Comparison of ENCODE assay signal across 23 cellular contexts in the genomic region with DNA sequence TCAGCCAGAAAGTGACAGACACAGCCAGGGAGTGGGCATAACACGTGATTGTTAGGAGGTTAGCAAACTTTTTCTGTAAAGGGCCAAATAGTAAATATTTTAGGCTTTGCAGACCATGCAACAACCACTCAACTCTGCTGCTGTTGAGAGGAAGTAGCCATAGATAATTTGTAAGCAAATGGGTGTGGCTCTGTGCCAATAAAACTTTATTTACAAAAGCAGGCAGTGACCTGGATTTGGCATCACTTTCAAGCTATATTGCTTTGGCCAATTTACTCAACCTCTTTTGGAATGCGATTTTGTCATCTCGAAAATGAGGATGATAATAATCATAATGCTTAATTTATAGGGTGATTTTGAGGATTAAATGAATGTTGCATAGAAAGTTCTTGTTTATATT.
DNase-seq lines count a peak whose midpoint lies in the region; ATAC-seq, FAIRE-seq and TF ChIP-seq lines count a peak whose summit lies in the region.
"Had no signal": no experiment of that assay in that cellular context is flagged by ENCODE, and none has a peak within 500 bp of the region (broad histone marks: within the 10 kb centered on the region; RNA-seq: fewer than 3 reads in every experiment).

No MANE protein-coding gene starts in this region.

- FAIRE-seq in GM12878 (lab: Jason Lieb, UNC) = no peak
- FAIRE-seq: GM19239, H54, RCC 7860 had no signal

- peaks cover 16 to 23% of the 10 kb centered on the region in 2 experiments for H3K4me1 Mint-ChIP-seq in H9

- TF ChIP-seq CTCF in GM12878 (IDR thresholded peaks at IDR 0.05 in 2 of 3, conservative IDR thresholded peaks at IDR 0.05 in 1 of 3; ENCODE audit: control insufficient read depth in 2 of 3, extremely low read depth in 1 of 3, insufficient read depth in 1 of 3, low read depth in 3 of 3, low read length in 3 of 3) = no peak
- TF ChIP-seq CTCF in H9 (conservative IDR thresholded peaks at IDR 0.05) = no peak

- no peak overlapping the region for H2BK15ac ChIP-seq in H9 (ENCODE audit: low read depth, low read length)

- no peaks in the 10 kb centered on the region for H3K36me3 Mint-ChIP-seq in H9 (ENCODE audit: insufficient read depth in 1 of 3, low read depth in 3 of 3)

- no peak overlapping the region for H3K4ac ChIP-seq in H9 (ENCODE audit: low read depth, low read length)

- H3K27ac ChIP-seq in GM12878 (ENCODE audit: control insufficient read depth, insufficient read depth) (no peak overlapping the region), H9 (ENCODE audit: insufficient read length, low read depth, low read length) (no peak overlapping the region)
- H3K27ac ChIP-seq: HL-60, SK-N-MC had no signal

- no peak for TF ChIP-seq EP300 in GM12878 (IDR thresholded peaks at IDR 0.05; ENCODE audit: borderline replicate concordance in 1 of 2, control insufficient read depth in 1 of 2, low read depth in 2 of 2, low read length in 2 of 2)

- no peak overlapping the region for H4K91ac ChIP-seq in H9 (ENCODE audit: insufficient read length, low read depth, low read length)

- intact Hi-C loops in GM12878 (cut with micrococcal nuclease; ENCODE audit: unreplicated experiment) = no loop called here

- no peaks in the 10 kb centered on the region for H3K79me2 ChIP-seq in GM12878 (ENCODE audit: control insufficient read depth, insufficient read depth, low read length)
- no peaks in the 10 kb centered on the region for H3K79me2 ChIP-seq in H9 (ENCODE audit: insufficient read depth, low read length)

- DNase-seq in NCI-H748 (lab: John Stamatoyannopoulos, UW; ENCODE audit: unreplicated experiment) (peak; percentile 13), NCI-H748 treated with DMSO at 0.1 percent for 48 hours (lab: John Stamatoyannopoulos, UW) (no peak), NAMALWA (ENCODE audit: low spot score) (peak; percentile 11), GM12878 (ENCODE audit: low read depth, low spot score) (no peak), H9 (no peak)
- DNase-seq: DND-41, Karpas-422, MV-4-11, NCI-H1105 treated with DMSO at 0.1 percent for 48 hours, NCI-H146, NCI-H2081, NCI-H2171, NCI-H524 treated with DMSO at 0.1 percent for 48 hours, SIG-M5, SW 1271 had no signal

- no peak for TF ChIP-seq RAD21 in GM12878 (IDR thresholded peaks at IDR 0.05; ENCODE audit: insufficient read depth, low read depth, low read length)

- H4K8ac ChIP-seq in H9 (replicated peaks; ENCODE audit: insufficient read length, low read depth, low read length) = no peak overlapping the region

- no peak overlapping the region for H4K5ac ChIP-seq in H9 (ENCODE audit: insufficient read length, low read depth, low read length)

- H3K56ac ChIP-seq in H9 (ENCODE audit: insufficient read length, low read depth, low read length) = no peak overlapping the region

- H4K20me1 ChIP-seq in GM12878 (ENCODE audit: control insufficient read depth, insufficient read depth) (no peaks in the 10 kb centered on the region), H9 (ENCODE audit: control insufficient read depth, insufficient read depth, insufficient read length) (no peaks in the 10 kb centered on the region)

- no peak overlapping the region for H2BK12ac ChIP-seq in H9 (ENCODE audit: insufficient read length, low read depth, low read length)

- no peak overlapping the region for H3K4me3 Mint-ChIP-seq in H9
- H3K4me3 Mint-ChIP-seq: T-helper 1 cell treated with Interleukin-12 subunit alpha and Interleukin-12 subunit beta and Interleukin-4 antibody, amounts not matched to agents 30 μg/mL and 1 μg/mL, for 36 hours had no signal

- H2BK120ac ChIP-seq in H9 (ENCODE audit: low read depth, low read length, poor library complexity, severe bottlenecking) = no peak overlapping the region

- no peak overlapping the region for H2BK20ac ChIP-seq in H9 (ENCODE audit: low read depth, low read length, poor library complexity, severe bottlenecking)

- WGBS in GM12878 (ENCODE audit: insufficient coverage, insufficient replicate concordance, low lambda C conversion rate, missing lambda C conversion rate) = 20% methylated on average over 3 of the region's 3 CpGs
- no CpG with 5 or more reads among the region's 3 CpGs for WGBS in H9 (ENCODE audit: extremely low coverage, insufficient read length, low lambda C conversion rate)

- no peaks in the 10 kb centered on the region for H3K79me1 ChIP-seq in H9 (ENCODE audit: insufficient read depth, low read depth, low read length, poor library complexity, severe bottlenecking)

- no peak for ATAC-seq in GM12878
- no peak for ATAC-seq in HG02571 (IDR thresholded peaks at IDR 0.05; ENCODE audit: unreplicated experiment)
- no peak for ATAC-seq in HG03460 (IDR thresholded peaks at IDR 0.05; ENCODE audit: unreplicated experiment)

- no peak overlapping the region for H3K4me3 ChIP-seq in GM12878
- H3K4me3 ChIP-seq: SK-N-MC had no signal

- H3K27me3 ChIP-seq in GM12878 (replicated peaks in 1 of 2; ENCODE audit: control insufficient read depth in 2 of 2, insufficient read depth in 2 of 2, low read length in 1 of 2) (peaks cover 0 to 2% of the 10 kb centered on the region in 2 experiments; a peak in 1 of 4 replicates), H9 (ENCODE audit: insufficient read depth, low read length) (no peaks in the 10 kb centered on the region)

- H3K4me2 ChIP-seq in GM12878 (ENCODE audit: control insufficient read depth, insufficient read depth) = no peak overlapping the region
- H3K4me2 ChIP-seq in H9 (ENCODE audit: insufficient read depth, insufficient read length, low read length) = no peak overlapping the region

- H3K27ac Mint-ChIP-seq in H9 = no peak overlapping the region
- H3K27ac Mint-ChIP-seq: T-helper 1 cell treated with Interleukin-12 subunit alpha and Interleukin-12 subunit beta and Interleukin-4 antibody, amounts not matched to agents 30 μg/mL and 1 μg/mL, for 36 hours had no signal

- no peak overlapping the region for H3K23ac ChIP-seq in H9 (ENCODE audit: insufficient read length, low read depth, low read length)

- H3K9me3 Mint-ChIP-seq in H9 = no peaks in the 10 kb centered on the region
- H3K9me3 Mint-ChIP-seq: T-helper 1 cell treated with Interleukin-12 subunit alpha and Interleukin-12 subunit beta and Interleukin-4 antibody, amounts not matched to agents 30 μg/mL and 1 μg/mL, for 36 hours had no signal

- POLR2A ChIA-PET in GM12878 (lab: Charles Lee) = no interaction called here

- SMC1A ChIA-PET in GM12878 (lab: Charles Lee; ENCODE audit: uncharacterized antibody, unreplicated experiment) = no interaction called here

- no peaks in the 10 kb centered on the region for H3K36me3 ChIP-seq in GM12878 (ENCODE audit: control insufficient read depth in 2 of 2, insufficient read depth in 2 of 2, low read length in 1 of 2)

- H3K4me1 ChIP-seq in GM12878 (ENCODE audit: control insufficient read depth, insufficient read depth, low read length) (no peaks in the 10 kb centered on the region), H9 (ENCODE audit: insufficient read depth, low read length) (no peaks in the 10 kb centered on the region; the same call in 1 of the 2 replicates)

- no peaks in the 10 kb centered on the region for H3K9me3 ChIP-seq in GM12878 (replicated peaks; ENCODE audit: control insufficient read depth, insufficient read depth, low read length)
- H3K9me3 ChIP-seq in H9 (ENCODE audit: control insufficient read depth, low read depth, low read length) = no peaks in the 10 kb centered on the region

- H3T11ph ChIP-seq in H9 (ENCODE audit: low read length) = no peak overlapping the region

- no TSS peak for BruUV-seq in GM12878 (replicated peaks; lab: Mats Ljungman, UMichigan)

- no peaks in the 10 kb centered on the region for H3K27me3 Mint-ChIP-seq in H9 (ENCODE audit: low read depth)

- H3K9ac ChIP-seq in GM12878 (ENCODE audit: control insufficient read depth, insufficient read depth, low read length) = no peak overlapping the region
- no peak overlapping the region for H3K9ac ChIP-seq in H9 (ENCODE audit: extremely low read depth, insufficient read length, low read length)

- no peak overlapping the region for H3K18ac ChIP-seq in H9 (ENCODE audit: insufficient read length, low read depth, low read length)

- H2BK5ac ChIP-seq in H9 (ENCODE audit: insufficient read length, low read length) = no peak overlapping the region

- H2AFZ ChIP-seq in GM12878 (ENCODE audit: control insufficient read depth, low read depth, low read length) = no peak overlapping the region
- H2AFZ ChIP-seq in H9 (ENCODE audit: low read length) = no peak overlapping the region

- RAD21 ChIA-PET in GM12878 (lab: Charles Lee; ENCODE audit: unreplicated experiment) = no interaction called here

- CTCF ChIA-PET in GM12878 (lab: Yijun Ruan, JAX) = interaction anchor here (1.3 to 1.4 kb wide), 2 partner anchors 14 to 166 kb away, joined by 3 read pairs; no protein-coding TSS in a partner anchor

- no peak for TF ChIP-seq POLR2A in GM12878 (IDR thresholded peaks at IDR 0.05; ENCODE audit: low read depth, low read length)

- in situ Hi-C loops in GM12878 (cut with MboI) = no loop called here

- H3K23me2 ChIP-seq in H9 (ENCODE audit: insufficient read length, low read depth, low read length, poor library complexity, severe bottlenecking) = no peaks in the 10 kb centered on the region

- H3K14ac ChIP-seq in H9 (ENCODE audit: insufficient read depth, low read length) = no peak overlapping the region

- no peak overlapping the region for H2AK5ac ChIP-seq in H9 (ENCODE audit: insufficient read length, low read length)

TF ChIP-seq in GM12878, 131 proteins besides CTCF, POLR2A, EP300 and RAD21 (continues in another document):
- no peak for TF ChIP-seq FOXM1 (IDR thresholded peaks at IDR 0.05; ENCODE audit: low read depth, low read length)

Comparison
In these comparisons a context has a peak if more than half of its experiments do, and no peak if none do; other contexts are left out.
1. DNase-seq: peak in NCI-H748 (single experiment) and NAMALWA (single experiment); none in NCI-H748 treated with DMSO at 0.1 percent for 48 hours (single experiment), GM12878 (single experiment) and H9 (single experiment).